1 cellular context compared by ENCODE assay signal in genomic region chr6:5082487-5083306, GRCh38.
TF ChIP-seq lines count a peak whose summit lies in the region.

No MANE protein-coding gene starts in this region.

TF ChIP-seq in HepG2, 621 proteins besides CTCF, POLR2A, EP300 and RAD21 (continued from another document and continues in another):
- TF ChIP-seq, protein P1, sequence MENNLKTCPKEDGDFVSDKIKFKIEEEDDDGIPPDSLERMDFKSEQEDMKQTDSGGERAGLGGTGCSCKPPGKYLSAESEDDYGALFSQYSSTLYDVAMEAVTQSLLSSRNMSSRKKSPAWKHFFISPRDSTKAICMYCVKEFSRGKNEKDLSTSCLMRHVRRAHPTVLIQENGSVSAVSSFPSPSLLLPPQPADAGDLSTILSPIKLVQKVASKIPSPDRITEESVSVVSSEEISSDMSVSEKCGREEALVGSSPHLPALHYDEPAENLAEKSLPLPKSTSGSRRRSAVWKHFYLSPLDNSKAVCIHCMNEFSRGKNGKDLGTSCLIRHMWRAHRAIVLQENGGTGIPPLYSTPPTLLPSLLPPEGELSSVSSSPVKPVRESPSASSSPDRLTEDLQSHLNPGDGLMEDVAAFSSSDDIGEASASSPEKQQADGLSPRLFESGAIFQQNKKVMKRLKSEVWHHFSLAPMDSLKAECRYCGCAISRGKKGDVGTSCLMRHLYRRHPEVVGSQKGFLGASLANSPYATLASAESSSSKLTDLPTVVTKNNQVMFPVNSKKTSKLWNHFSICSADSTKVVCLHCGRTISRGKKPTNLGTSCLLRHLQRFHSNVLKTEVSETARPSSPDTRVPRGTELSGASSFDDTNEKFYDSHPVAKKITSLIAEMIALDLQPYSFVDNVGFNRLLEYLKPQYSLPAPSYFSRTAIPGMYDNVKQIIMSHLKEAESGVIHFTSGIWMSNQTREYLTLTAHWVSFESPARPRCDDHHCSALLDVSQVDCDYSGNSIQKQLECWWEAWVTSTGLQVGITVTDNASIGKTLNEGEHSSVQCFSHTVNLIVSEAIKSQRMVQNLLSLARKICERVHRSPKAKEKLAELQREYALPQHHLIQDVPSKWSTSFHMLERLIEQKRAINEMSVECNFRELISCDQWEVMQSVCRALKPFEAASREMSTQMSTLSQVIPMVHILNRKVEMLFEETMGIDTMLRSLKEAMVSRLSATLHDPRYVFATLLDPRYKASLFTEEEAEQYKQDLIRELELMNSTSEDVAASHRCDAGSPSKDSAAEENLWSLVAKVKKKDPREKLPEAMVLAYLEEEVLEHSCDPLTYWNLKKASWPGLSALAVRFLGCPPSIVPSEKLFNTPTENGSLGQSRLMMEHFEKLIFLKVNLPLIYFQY (CRISPR knock-in tag; IDR thresholded peaks at IDR 0.05; ENCODE audit: borderline replicate concordance), result peak; percentile 33; the same call in 1 of the 2 replicates
- TF ChIP-seq NFE2L1 (CRISPR knock-in tag; IDR thresholded peaks at IDR 0.05; ENCODE audit: borderline replicate concordance), result no peak
- peak; percentile 60; the same call in 1 of the 2 replicates for TF ChIP-seq ZSCAN9 (CRISPR knock-in tag; IDR thresholded peaks at IDR 0.05; ENCODE audit: borderline replicate concordance)
- TF ChIP-seq NFATC3 (CRISPR knock-in tag; IDR thresholded peaks at IDR 0.05), result no peak
- TF ChIP-seq HNRNPLL (IDR thresholded peaks at IDR 0.05; ENCODE audit: low read depth, low read length, poor library complexity, severe bottlenecking), result no peak
- TF ChIP-seq SNAI1 (CRISPR knock-in tag; IDR thresholded peaks at IDR 0.05; ENCODE audit: borderline replicate concordance), result no peak
- no peak for TF ChIP-seq KDM4B (CRISPR knock-in tag; IDR thresholded peaks at IDR 0.05)
- 0 out of 2 replicates have a peak, but pooled peaks have one; percentile 27 for TF ChIP-seq ONECUT2 (CRISPR knock-in tag; IDR thresholded peaks at IDR 0.05)
- TF ChIP-seq SMC3 (IDR thresholded peaks at IDR 0.05; ENCODE audit: low read length), result peak; percentile 12; the same call in 1 of the 2 replicates
- TF ChIP-seq REST (IDR thresholded peaks at IDR 0.05; ENCODE audit: borderline replicate concordance in 1 of 2, low read depth in 1 of 2, low read length in 2 of 2), result peak in 1 of 2 experiments; percentile 53; a peak in 1 of 4 replicates
- no peak for TF ChIP-seq FOXJ3 (CRISPR knock-in tag; IDR thresholded peaks at IDR 0.05; ENCODE audit: borderline replicate concordance)
- peak; percentile 87 for TF ChIP-seq SPEN (CRISPR knock-in tag; IDR thresholded peaks at IDR 0.05; ENCODE audit: low read depth)
- TF ChIP-seq HIVEP1 (CRISPR knock-in tag; IDR thresholded peaks at IDR 0.05), result no peak
- TF ChIP-seq ARHGAP35 (CRISPR knock-in tag; IDR thresholded peaks at IDR 0.05; ENCODE audit: borderline replicate concordance), result no peak; the same call in 1 of the 2 replicates
- 0 out of 2 replicates have a peak, but pooled peaks have one; percentile 36 for TF ChIP-seq IRF9 (CRISPR knock-in tag; IDR thresholded peaks at IDR 0.05; ENCODE audit: borderline replicate concordance)
- TF ChIP-seq, protein P2, sequence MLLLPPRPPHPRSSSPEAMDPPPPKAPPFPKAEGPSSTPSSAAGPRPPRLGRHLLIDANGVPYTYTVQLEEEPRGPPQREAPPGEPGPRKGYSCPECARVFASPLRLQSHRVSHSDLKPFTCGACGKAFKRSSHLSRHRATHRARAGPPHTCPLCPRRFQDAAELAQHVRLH (CRISPR knock-in tag; IDR thresholded peaks at IDR 0.05; ENCODE audit: borderline replicate concordance, low read depth), result no peak; the same call in 1 of the 2 replicates
- TF ChIP-seq BRD4 (CRISPR knock-in tag; IDR thresholded peaks at IDR 0.05), result peak; percentile 45; the same call in 1 of the 2 replicates
- TF ChIP-seq, protein P3, sequence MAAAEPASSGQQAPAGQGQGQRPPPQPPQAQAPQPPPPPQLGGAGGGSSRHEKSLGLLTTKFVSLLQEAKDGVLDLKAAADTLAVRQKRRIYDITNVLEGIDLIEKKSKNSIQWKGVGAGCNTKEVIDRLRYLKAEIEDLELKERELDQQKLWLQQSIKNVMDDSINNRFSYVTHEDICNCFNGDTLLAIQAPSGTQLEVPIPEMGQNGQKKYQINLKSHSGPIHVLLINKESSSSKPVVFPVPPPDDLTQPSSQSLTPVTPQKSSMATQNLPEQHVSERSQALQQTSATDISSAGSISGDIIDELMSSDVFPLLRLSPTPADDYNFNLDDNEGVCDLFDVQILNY (CRISPR knock-in tag; conservative IDR thresholded peaks at IDR 0.05), result no peak
- TF ChIP-seq TBX2 (CRISPR knock-in tag; IDR thresholded peaks at IDR 0.05; ENCODE audit: borderline replicate concordance), result peak; percentile 85
- peak; percentile 70; the same call in 1 of the 2 replicates for TF ChIP-seq HINFP (CRISPR knock-in tag; IDR thresholded peaks at IDR 0.05; ENCODE audit: low read depth)
- TF ChIP-seq SKIL (CRISPR knock-in tag; IDR thresholded peaks at IDR 0.05; ENCODE audit: borderline replicate concordance), result peak; percentile 70; the same call in 1 of the 2 replicates
- no peak for TF ChIP-seq NR2C2 (CRISPR knock-in tag; IDR thresholded peaks at IDR 0.05; ENCODE audit: borderline replicate concordance)
- no peak; the same call in 1 of the 2 replicates for TF ChIP-seq TCF7 (IDR thresholded peaks at IDR 0.05; ENCODE audit: low read depth)
- TF ChIP-seq MAZ (IDR thresholded peaks at IDR 0.05; ENCODE audit: borderline replicate concordance, low read depth, low read length), result peak; percentile 34; the same call in 1 of the 2 replicates
- no peak for TF ChIP-seq MAZ (CRISPR knock-in tag; IDR thresholded peaks at IDR 0.05; ENCODE audit: low read depth)
- peak; percentile 35; the same call in 1 of the 2 replicates for TF ChIP-seq THAP11 (CRISPR knock-in tag; IDR thresholded peaks at IDR 0.05)
- no peak for TF ChIP-seq ZNF850 (CRISPR knock-in tag; conservative IDR thresholded peaks at IDR 0.05)
- no peak for TF ChIP-seq ZNF615 (CRISPR knock-in tag; IDR thresholded peaks at IDR 0.05; ENCODE audit: borderline replicate concordance)
- TF ChIP-seq ZNF776 (CRISPR knock-in tag; IDR thresholded peaks at IDR 0.05), result no peak
- no peak for TF ChIP-seq DMTF1 (CRISPR knock-in tag; IDR thresholded peaks at IDR 0.05)
- peak; percentile 62; the same call in 1 of the 2 replicates for TF ChIP-seq ZSCAN21 (CRISPR knock-in tag; IDR thresholded peaks at IDR 0.05; ENCODE audit: borderline replicate concordance)
- 0 out of 2 replicates have a peak, but pooled peaks have one; percentile 55 for TF ChIP-seq POLR2AphosphoS2 (IDR thresholded peaks at IDR 0.05; ENCODE audit: low read depth, low read length)
- TF ChIP-seq TSC22D2 (CRISPR knock-in tag; IDR thresholded peaks at IDR 0.05; ENCODE audit: borderline replicate concordance), result no peak
- TF ChIP-seq, protein P4, sequence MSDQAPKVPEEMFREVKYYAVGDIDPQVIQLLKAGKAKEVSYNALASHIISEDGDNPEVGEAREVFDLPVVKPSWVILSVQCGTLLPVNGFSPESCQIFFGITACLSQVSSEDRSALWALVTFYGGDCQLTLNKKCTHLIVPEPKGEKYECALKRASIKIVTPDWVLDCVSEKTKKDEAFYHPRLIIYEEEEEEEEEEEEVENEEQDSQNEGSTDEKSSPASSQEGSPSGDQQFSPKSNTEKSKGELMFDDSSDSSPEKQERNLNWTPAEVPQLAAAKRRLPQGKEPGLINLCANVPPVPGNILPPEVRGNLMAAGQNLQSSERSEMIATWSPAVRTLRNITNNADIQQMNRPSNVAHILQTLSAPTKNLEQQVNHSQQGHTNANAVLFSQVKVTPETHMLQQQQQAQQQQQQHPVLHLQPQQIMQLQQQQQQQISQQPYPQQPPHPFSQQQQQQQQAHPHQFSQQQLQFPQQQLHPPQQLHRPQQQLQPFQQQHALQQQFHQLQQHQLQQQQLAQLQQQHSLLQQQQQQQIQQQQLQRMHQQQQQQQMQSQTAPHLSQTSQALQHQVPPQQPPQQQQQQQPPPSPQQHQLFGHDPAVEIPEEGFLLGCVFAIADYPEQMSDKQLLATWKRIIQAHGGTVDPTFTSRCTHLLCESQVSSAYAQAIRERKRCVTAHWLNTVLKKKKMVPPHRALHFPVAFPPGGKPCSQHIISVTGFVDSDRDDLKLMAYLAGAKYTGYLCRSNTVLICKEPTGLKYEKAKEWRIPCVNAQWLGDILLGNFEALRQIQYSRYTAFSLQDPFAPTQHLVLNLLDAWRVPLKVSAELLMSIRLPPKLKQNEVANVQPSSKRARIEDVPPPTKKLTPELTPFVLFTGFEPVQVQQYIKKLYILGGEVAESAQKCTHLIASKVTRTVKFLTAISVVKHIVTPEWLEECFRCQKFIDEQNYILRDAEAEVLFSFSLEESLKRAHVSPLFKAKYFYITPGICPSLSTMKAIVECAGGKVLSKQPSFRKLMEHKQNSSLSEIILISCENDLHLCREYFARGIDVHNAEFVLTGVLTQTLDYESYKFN (CRISPR knock-in tag; conservative IDR thresholded peaks at IDR 0.05), result peak; percentile 87
- 0 out of 4 replicates have a peak, but pooled peaks of 1 of the 2 experiments have one; percentile 20 for TF ChIP-seq NR2F1 (CRISPR knock-in tag; IDR thresholded peaks at IDR 0.05)
- TF ChIP-seq ZKSCAN1 (IDR thresholded peaks at IDR 0.05; ENCODE audit: low read length), result 0 out of 2 replicates have a peak, but pooled peaks have one; percentile 20
- TF ChIP-seq DMAP1 (CRISPR knock-in tag; IDR thresholded peaks at IDR 0.05), result peak; percentile 38; the same call in 1 of the 2 replicates
- TF ChIP-seq ZNF414 (CRISPR knock-in tag; IDR thresholded peaks at IDR 0.05), result no peak
